7 cellular contexts compared by ENCODE assay signal in genomic region chr1:100132566-100133477, GRCh38. TPM values are rescaled to one million over a fixed set of nuclear protein-coding genes. Genes with fewer than 3 reads are reported as not detected.
DNase-seq lines count a peak whose midpoint lies in the region; ATAC-seq, FAIRE-seq and TF ChIP-seq lines count a peak whose summit lies in the region.

Gene SASS6, minus strand, starts transcription at chr1:100132930. Its CDS starts 116 bp downstream, at chr1:100132814.
Gene TRMT13, plus strand, starts transcription at chr1:100133163. Its CDS starts 6 bp downstream, at chr1:100133169.

- peak; percentile 72 for FAIRE-seq in astrocyte (lab: Jason Lieb, UNC)

- H3K4me3 ChIP-seq in astrocyte (ENCODE audit: insufficient read depth, low read depth, low read length): peak within 1 kb of the TSS; percentile 96
- H3K4me3 ChIP-seq in rectal smooth muscle tissue (ENCODE audit: low read length): peak within 1 kb of the TSS; percentile 97

- H4K20me1 ChIP-seq in astrocyte (ENCODE audit: insufficient read depth, low read length): no peaks in the 10 kb centered on the region

- ATAC-seq in GM18505 (IDR thresholded peaks at IDR 0.05; ENCODE audit: unreplicated experiment) (peak; percentile 87), HG02973 (IDR thresholded peaks at IDR 0.05; ENCODE audit: unreplicated experiment) (peak; percentile 80)

- H3K36me3 Mint-ChIP-seq in astrocyte (ENCODE audit: low read depth, unreplicated experiment): no peaks in the 10 kb centered on the region

- no peaks in the 10 kb centered on the region for H3K9me3 Mint-ChIP-seq in astrocyte (ENCODE audit: unreplicated experiment)

- no peaks in the 10 kb centered on the region for H3K9me3 ChIP-seq in astrocyte (ENCODE audit: insufficient read depth, low read depth, low read length)

- no peaks in the 10 kb centered on the region for H3K27me3 Mint-ChIP-seq in astrocyte (ENCODE audit: low read depth, unreplicated experiment)

- TF ChIP-seq CTCF in astrocyte (IDR thresholded peaks at IDR 0.05; ENCODE audit: insufficient read depth, low read depth, low read length): no peak

- H3K36me3 ChIP-seq in astrocyte (ENCODE audit: insufficient read depth, low read length) (peaks cover 7% of the 10 kb centered on the region), rectal smooth muscle tissue (ENCODE audit: control insufficient read depth, insufficient read depth, low read length) (peaks cover 2% of the 10 kb centered on the region)

- peak within 1 kb of the TSS; percentile 98 for H2AFZ ChIP-seq in astrocyte (ENCODE audit: low read depth, low read length)

- peak; percentile 66 for TF ChIP-seq POLR2A in GM18505 (IDR thresholded peaks at IDR 0.05; ENCODE audit: borderline replicate concordance, extremely low read depth, insufficient read depth, insufficient read length)

- DNase-seq in NCI-H2029 (lab: John Stamatoyannopoulos, UW): peak; percentile 99
- peak; percentile 94 for DNase-seq in T-helper 22 cell (ENCODE audit: low read depth)
- peak; percentile 98 for DNase-seq in astrocyte (ENCODE audit: low read depth)
- peak; percentile 85 for DNase-seq in hepatic stellate cell (ENCODE audit: low spot score)

- H3K4me2 ChIP-seq in astrocyte (ENCODE audit: low read length): peak within 1 kb of the TSS; percentile 81

- H3K9ac ChIP-seq in astrocyte (ENCODE audit: low read length) (peak within 1 kb of the TSS; percentile 85), rectal smooth muscle tissue (ENCODE audit: low read length) (peak within 1 kb of the TSS; percentile 72)

- H3K79me2 ChIP-seq in astrocyte (ENCODE audit: insufficient read depth, low read length): peaks cover 75% of the 10 kb centered on the region

- H3K4me1 Mint-ChIP-seq in astrocyte (ENCODE audit: low read depth, unreplicated experiment): peaks cover 5% of the 10 kb centered on the region

- H3K4me1 ChIP-seq in astrocyte (ENCODE audit: insufficient read depth, low read length) (peaks cover 3% of the 10 kb centered on the region), rectal smooth muscle tissue (ENCODE audit: control insufficient read depth, insufficient read depth, low read length) (peaks cover 5% of the 10 kb centered on the region)

- H3K27me3 ChIP-seq in astrocyte (ENCODE audit: insufficient read depth, low read length) (no peaks in the 10 kb centered on the region), rectal smooth muscle tissue (ENCODE audit: control insufficient read depth, insufficient read depth, low read length) (no peaks in the 10 kb centered on the region)

- H3K27ac ChIP-seq in astrocyte (ENCODE audit: low read depth, low read length) (peak within 1 kb of the TSS; percentile 79), rectal smooth muscle tissue (ENCODE audit: low read depth, low read length) (peak within 1 kb of the TSS; percentile 50)

- H3K27ac Mint-ChIP-seq in astrocyte (ENCODE audit: unreplicated experiment): peak within 1 kb of the TSS; percentile 96

- peak within 1 kb of the TSS; percentile 95 for H3K4me3 Mint-ChIP-seq in astrocyte (ENCODE audit: unreplicated experiment)

RNA-seq across cellular contexts. Expression of gene SASS6, which starts in this region (rescaled TPM):
- 3.6 and 3.7 TPM in 2 replicates for total RNA-seq in astrocyte

RNA-seq across cellular contexts. Expression of gene TRMT13, which starts in this region (rescaled TPM):
- total RNA-seq in astrocyte: 9.6 and 11.7 TPM in 2 replicates

Comparison
In these comparisons a context has a peak if more than half of its experiments do, and no peak if none do; other contexts are left out.
1. Peak in every context shown above with its lines: DNase-seq, ATAC-seq, H3K4me3 ChIP-seq and H3K27ac ChIP-seq.